18 cellular contexts compared by ENCODE assay signal in genomic region chr15:101078669-101079323, GRCh38.
A peak's percentile ranks its signal among the peaks of the same experiment; 100 is the strongest.
DNase-seq lines count a peak whose midpoint lies in the region; ATAC-seq and TF ChIP-seq lines count a peak whose summit lies in the region.
"Had no signal": no experiment of that assay in that cellular context is flagged by ENCODE, and none has a peak within 500 bp of the region (broad histone marks: within the 10 kb centered on the region; RNA-seq: fewer than 3 reads in every experiment).

No MANE protein-coding gene starts in this region.

- no peaks in the 10 kb centered on the region for H3K36me3 Mint-ChIP-seq in natural killer cell treated with Interleukin-12 subunit alpha and Interleukin-12 subunit beta and Interleukin-15 and Interleukin-18, amount 100 ng/mL, for 72 hours
- H3K36me3 Mint-ChIP-seq in natural killer cell, result no peaks in the 10 kb centered on the region

- H3K4me3 ChIP-seq in iPS-15b (ENCODE audit: low read depth, low read length), result peak overlapping the region; percentile 18
- H3K4me3 ChIP-seq in thyroid gland (replicated peaks in 1 of 3), result no peak overlapping the region
- H3K4me3 ChIP-seq: HAP-1 had no signal

- H3K27me3 Mint-ChIP-seq in natural killer cell treated with Interleukin-12 subunit alpha and Interleukin-12 subunit beta and Interleukin-15 and Interleukin-18, amount 100 ng/mL, for 72 hours, result peaks cover 2 to 5% of the 10 kb centered on the region in 2 donors
- H3K27me3 Mint-ChIP-seq in natural killer cell (ENCODE audit: low read depth in 2 of 2), result no peaks in the 10 kb centered on the region

- H3K27ac ChIP-seq in thyroid gland, result no peak overlapping the region
- H3K27ac ChIP-seq: 22Rv1, RWPE1 had no signal

- ATAC-seq in natural killer cell treated with Interleukin-12 subunit alpha and Interleukin-12 subunit beta and Interleukin-15 and Interleukin-18, amount 100 ng/mL, for 72 hours, result no peak
- no peak for ATAC-seq in natural killer cell
- ATAC-seq: PC-3 had no signal

- no peaks in the 10 kb centered on the region for H3K27me3 ChIP-seq in iPS-15b (ENCODE audit: control insufficient read depth, insufficient read depth, low read length)
- H3K27me3 ChIP-seq in thyroid gland, result no peaks in the 10 kb centered on the region

- no peak overlapping the region for H3K4me3 Mint-ChIP-seq in natural killer cell treated with Interleukin-12 subunit alpha and Interleukin-12 subunit beta and Interleukin-15 and Interleukin-18, amount 100 ng/mL, for 72 hours
- no peak overlapping the region for H3K4me3 Mint-ChIP-seq in natural killer cell
- H3K4me3 Mint-ChIP-seq: CD14-positive monocyte had no signal

- peak overlapping the region; percentile 51 for H3K9ac ChIP-seq in iPS-15b (ENCODE audit: low read depth, low read length)

- 89 to 91% methylated on average over 11 to 14 of the region's 16 CpGs for WGBS in thyroid gland, 2 donors

- no peaks in the 10 kb centered on the region for H3K9me3 ChIP-seq in iPS-15b (ENCODE audit: control insufficient read depth, insufficient read depth, low read length)
- H3K9me3 ChIP-seq in thyroid gland, result no peaks in the 10 kb centered on the region
- H3K9me3 ChIP-seq: HAP-1 had no signal

- no peak for TF ChIP-seq CTCF in natural killer cell (IDR thresholded peaks at IDR 0.05)
- no peak for TF ChIP-seq CTCF in thyroid gland (IDR thresholded peaks at IDR 0.05)

- H3K27ac Mint-ChIP-seq in natural killer cell treated with Interleukin-12 subunit alpha and Interleukin-12 subunit beta and Interleukin-15 and Interleukin-18, amount 100 ng/mL, for 72 hours, result no peak overlapping the region
- H3K27ac Mint-ChIP-seq in natural killer cell, result no peak overlapping the region

- no peaks in the 10 kb centered on the region for H3K9me3 Mint-ChIP-seq in natural killer cell treated with Interleukin-12 subunit alpha and Interleukin-12 subunit beta and Interleukin-15 and Interleukin-18, amount 100 ng/mL, for 72 hours
- H3K9me3 Mint-ChIP-seq in natural killer cell, result no peaks in the 10 kb centered on the region

- DNase-seq in natural killer cell treated with Interleukin-12 subunit alpha and Interleukin-12 subunit beta and Interleukin-15 and Interleukin-18, amount 100 ng/mL, for 72 hours (ENCODE audit: low spot score), result peak; percentile 48
- DNase-seq in natural killer cell (no peak), posterior vena cava (ENCODE audit: low spot score) (peak; percentile 58), thyroid gland (no peak), GF-D8 (lab: John Stamatoyannopoulos, UW) (no peak), amniotic stem cell (lab: John Stamatoyannopoulos, UW) (no peak), T-helper 9 cell (no peak)
- DNase-seq: DMS79, NCI-H1092 treated with DMSO at 0.1 percent for 48 hours, NCI-H2081 treated with DMSO at 0.1 percent for 48 hours, NCI-H510A, NCI-H82, PC-3 had no signal

- TF ChIP-seq POLR2A in thyroid gland (IDR thresholded peaks at IDR 0.05), result no peak

- intact Hi-C loops in natural killer cell (cut with micrococcal nuclease) (no loop called here), posterior vena cava (cut with DNase I) (no loop called here), thyroid gland (cut with DNase I) (no loop called here)

- H3K4me1 ChIP-seq in iPS-15b (ENCODE audit: control insufficient read depth, insufficient read depth, low read length), result peaks cover 8% of the 10 kb centered on the region
- H3K4me1 ChIP-seq in thyroid gland, result no peaks in the 10 kb centered on the region
- H3K4me1 ChIP-seq: HAP-1 had no signal

- H3K4me1 Mint-ChIP-seq in natural killer cell treated with Interleukin-12 subunit alpha and Interleukin-12 subunit beta and Interleukin-15 and Interleukin-18, amount 100 ng/mL, for 72 hours (ENCODE audit: low read depth in 2 of 2), result no peaks in the 10 kb centered on the region
- no peaks in the 10 kb centered on the region for H3K4me1 Mint-ChIP-seq in natural killer cell
- H3K4me1 Mint-ChIP-seq: CD14-positive monocyte had no signal

- H3K36me3 ChIP-seq in iPS-15b (ENCODE audit: control insufficient read depth, insufficient read depth, low read length) (no peaks in the 10 kb centered on the region), thyroid gland (no peaks in the 10 kb centered on the region)
- H3K36me3 ChIP-seq: HAP-1 had no signal

Comparison
In these comparisons a context has a peak if more than half of its experiments do, and no peak if none do; other contexts are left out.
1. DNase-seq: peak in natural killer cell treated with Interleukin-12 subunit alpha and Interleukin-12 subunit beta and Interleukin-15 and Interleukin-18, amount 100 ng/mL, for 72 hours (single experiment) and posterior vena cava (single experiment); none in natural killer cell (single experiment), thyroid gland (0 of 2), GF-D8 (single experiment), amniotic stem cell (single experiment) and T-helper 9 cell (single experiment).